24 cellular contexts compared by ENCODE assay signal in the genomic region with DNA sequence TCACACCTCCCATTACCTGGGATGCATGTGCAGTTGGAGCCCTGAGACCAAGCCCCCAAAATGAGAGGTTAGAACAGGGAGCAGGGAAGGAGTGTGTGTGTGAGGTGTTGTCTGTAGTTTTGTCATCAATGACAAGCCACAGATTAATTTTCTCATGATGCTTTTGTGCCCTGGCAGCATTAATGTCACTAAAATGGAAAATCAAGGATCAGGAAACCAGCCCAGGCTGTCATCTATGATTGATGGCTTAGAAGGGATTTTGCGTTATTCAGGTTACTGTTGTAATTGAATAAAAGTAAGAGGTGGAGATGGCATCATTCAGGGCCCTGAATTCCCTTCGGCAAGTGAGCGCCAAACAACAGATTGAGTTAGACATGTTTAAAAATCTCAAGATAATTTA.
"Had no signal": no experiment of that assay in that cellular context is flagged by ENCODE, and none has a peak within 500 bp of the region (broad histone marks: within the 10 kb centered on the region; RNA-seq: fewer than 3 reads in every experiment).

No MANE protein-coding gene starts in this region.

- ATAC-seq: effector memory CD8-positive, alpha-beta T cell; esophagus mucosa; foreskin keratinocyte; gastrocnemius medialis; gastroesophageal sphincter; heart left ventricle; heart right ventricle had no signal

- H3K9me3 ChIP-seq: colonic mucosa, esophagus muscularis mucosa, esophagus squamous epithelium, gastrocnemius medialis, gastroesophageal sphincter, heart left ventricle, heart right ventricle had no signal

- H3K4me1 ChIP-seq: colonic mucosa, esophagus squamous epithelium, foreskin keratinocyte, gastrocnemius medialis, gastroesophageal sphincter had no signal

- H3K27ac Mint-ChIP-seq: dendritic cell treated with granulocyte-macrophage colony-stimulating factor and Interleukin-4, amounts not matched to agents 40 ng/mL and 50 ng/mL, for 4 days; effector memory CD8-positive, alpha-beta T cell; endodermal cell had no signal

- DNase-seq: colonic mucosa; cortex of kidney; dermis blood vessel endothelial cell; dorsolateral prefrontal cortex; effector CD4-positive, alpha-beta T cell; effector CD8-positive, alpha-beta T cell; effector memory CD4-positive, alpha-beta T cell; effector memory CD8-positive, alpha-beta T cell; endodermal cell; esophagus squamous epithelium; foreskin fibroblast; foreskin keratinocyte; foreskin melanocyte; gastrocnemius medialis; glutamatergic neuron; head of caudate nucleus; heart left ventricle; heart right ventricle had no signal

- H3K9me3 Mint-ChIP-seq: dendritic cell treated with granulocyte-macrophage colony-stimulating factor and Interleukin-4, amounts not matched to agents 40 ng/mL and 50 ng/mL, for 4 days; effector memory CD8-positive, alpha-beta T cell had no signal

- H3K4me3 Mint-ChIP-seq: dendritic cell treated with granulocyte-macrophage colony-stimulating factor and Interleukin-4, amounts not matched to agents 40 ng/mL and 50 ng/mL, for 4 days; effector memory CD8-positive, alpha-beta T cell; endodermal cell had no signal

- H3K36me3 ChIP-seq: colonic mucosa, esophagus muscularis mucosa, esophagus squamous epithelium, gastrocnemius medialis, gastroesophageal sphincter, heart left ventricle, heart right ventricle had no signal

- H3K27me3 Mint-ChIP-seq: dendritic cell treated with granulocyte-macrophage colony-stimulating factor and Interleukin-4, amounts not matched to agents 40 ng/mL and 50 ng/mL, for 4 days had no signal

- H3K27me3 ChIP-seq: colonic mucosa, dorsolateral prefrontal cortex, esophagus muscularis mucosa, gastrocnemius medialis, gastroesophageal sphincter, heart left ventricle, heart right ventricle had no signal

- H3K4me3 ChIP-seq: colonic mucosa, coronary artery, dorsolateral prefrontal cortex, esophagus muscularis mucosa, esophagus squamous epithelium, gastrocnemius medialis, gastroesophageal sphincter, heart left ventricle, heart right ventricle had no signal

- H3K27ac ChIP-seq: colonic mucosa, coronary artery, dorsolateral prefrontal cortex, epithelial cell of prostate, esophagus muscularis mucosa, esophagus squamous epithelium, foreskin keratinocyte, gastrocnemius medialis, gastroesophageal sphincter, heart left ventricle, heart right ventricle had no signal
